1 cellular context compared by ENCODE assay signal in genomic region chr6:153001767-153002612, GRCh38.
TF ChIP-seq lines count a peak whose summit lies in the region.

No MANE protein-coding gene starts in this region.

TF ChIP-seq in K562, 482 proteins besides CTCF, POLR2A, EP300 and RAD21 (continued from another document):
- TF ChIP-seq ZMIZ1 (IDR thresholded peaks at IDR 0.05; ENCODE audit: low read depth in 2 of 2, low read length in 2 of 2), result no peak
- TF ChIP-seq, protein P1, sequence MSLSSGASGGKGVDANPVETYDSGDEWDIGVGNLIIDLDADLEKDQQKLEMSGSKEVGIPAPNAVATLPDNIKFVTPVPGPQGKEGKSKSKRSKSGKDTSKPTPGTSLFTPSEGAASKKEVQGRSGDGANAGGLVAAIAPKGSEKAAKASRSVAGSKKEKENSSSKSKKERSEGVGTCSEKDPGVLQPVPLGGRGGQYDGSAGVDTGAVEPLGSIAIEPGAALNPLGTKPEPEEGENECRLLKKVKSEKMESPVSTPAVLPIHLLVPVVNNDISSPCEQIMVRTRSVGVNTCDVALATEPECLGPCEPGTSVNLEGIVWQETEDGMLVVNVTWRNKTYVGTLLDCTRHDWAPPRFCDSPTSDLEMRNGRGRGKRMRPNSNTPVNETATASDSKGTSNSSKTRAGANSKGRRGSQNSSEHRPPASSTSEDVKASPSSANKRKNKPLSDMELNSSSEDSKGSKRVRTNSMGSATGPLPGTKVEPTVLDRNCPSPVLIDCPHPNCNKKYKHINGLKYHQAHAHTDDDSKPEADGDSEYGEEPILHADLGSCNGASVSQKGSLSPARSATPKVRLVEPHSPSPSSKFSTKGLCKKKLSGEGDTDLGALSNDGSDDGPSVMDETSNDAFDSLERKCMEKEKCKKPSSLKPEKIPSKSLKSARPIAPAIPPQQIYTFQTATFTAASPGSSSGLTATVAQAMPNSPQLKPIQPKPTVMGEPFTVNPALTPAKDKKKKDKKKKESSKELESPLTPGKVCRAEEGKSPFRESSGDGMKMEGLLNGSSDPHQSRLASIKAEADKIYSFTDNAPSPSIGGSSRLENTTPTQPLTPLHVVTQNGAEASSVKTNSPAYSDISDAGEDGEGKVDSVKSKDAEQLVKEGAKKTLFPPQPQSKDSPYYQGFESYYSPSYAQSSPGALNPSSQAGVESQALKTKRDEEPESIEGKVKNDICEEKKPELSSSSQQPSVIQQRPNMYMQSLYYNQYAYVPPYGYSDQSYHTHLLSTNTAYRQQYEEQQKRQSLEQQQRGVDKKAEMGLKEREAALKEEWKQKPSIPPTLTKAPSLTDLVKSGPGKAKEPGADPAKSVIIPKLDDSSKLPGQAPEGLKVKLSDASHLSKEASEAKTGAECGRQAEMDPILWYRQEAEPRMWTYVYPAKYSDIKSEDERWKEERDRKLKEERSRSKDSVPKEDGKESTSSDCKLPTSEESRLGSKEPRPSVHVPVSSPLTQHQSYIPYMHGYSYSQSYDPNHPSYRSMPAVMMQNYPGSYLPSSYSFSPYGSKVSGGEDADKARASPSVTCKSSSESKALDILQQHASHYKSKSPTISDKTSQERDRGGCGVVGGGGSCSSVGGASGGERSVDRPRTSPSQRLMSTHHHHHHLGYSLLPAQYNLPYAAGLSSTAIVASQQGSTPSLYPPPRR (CRISPR knock-in tag; IDR thresholded peaks at IDR 0.05; ENCODE audit: borderline replicate concordance), result no peak
